In genomic region chr14:91303091-91303923, GRCh38 we compare ENCODE assay signal across 9 cellular contexts. TPM values are rescaled to one million over a fixed set of nuclear protein-coding genes. Genes with fewer than 3 reads are reported as not detected.
A peak's percentile ranks its signal among the peaks of the same experiment; 100 is the strongest.
DNase-seq lines count a peak whose midpoint lies in the region; ATAC-seq, FAIRE-seq and TF ChIP-seq lines count a peak whose summit lies in the region.
"Had no signal": no experiment of that assay in that cellular context is flagged by ENCODE, and none has a peak within 500 bp of the region (broad histone marks: within the 10 kb centered on the region; RNA-seq: fewer than 3 reads in every experiment).

No MANE protein-coding gene starts in this region.

- peak overlapping the region; percentile 35 for H4K91ac ChIP-seq in neuronal stem cell (ENCODE audit: low read depth, low read length, poor library complexity)

- in situ Hi-C loops in HAP-1 (cut with MboI; ENCODE audit: low sequenced_read_pairs), result no loop called here

- no peak for TF ChIP-seq POLR2A in ovary (IDR thresholded peaks at IDR 0.05)

- TF ChIP-seq EP300 in ovary (IDR thresholded peaks at IDR 0.05), result no peak

- peak overlapping the region; percentile 40 for H3K4me2 ChIP-seq in neuronal stem cell (ENCODE audit: insufficient read depth, low read length, poor library complexity, severe bottlenecking)

- H3K4me1 ChIP-seq in HAP-1 (no peaks in the 10 kb centered on the region; the same call in 1 of the 2 replicates), neuronal stem cell (ENCODE audit: control insufficient read depth in 2 of 2, insufficient read depth in 1 of 2, low read depth in 1 of 2, low read length in 2 of 2) (peaks cover 0 to 10% of the 10 kb centered on the region in 2 donors), ovary (ENCODE audit: insufficient read depth) (no peaks in the 10 kb centered on the region)

- H3K27ac ChIP-seq in neuronal stem cell (replicated peaks; ENCODE audit: low read length), result peak overlapping the region; percentile 69
- H3K27ac ChIP-seq in ovary, result no peak overlapping the region

- no peak overlapping the region for H2BK5ac ChIP-seq in neuronal stem cell (ENCODE audit: low read length)

- intact Hi-C loops in ovary (cut with DNase I), result no loop called here

- no CpG with 5 or more reads among the region's 23 CpGs for whole genome bisulfite sequencing in neuronal stem cell (ENCODE audit: extremely low coverage in 2 of 2, insufficient read length in 2 of 2, insufficient replicate concordance in 1 of 2), 2 donors
- WGBS in ovary, 3 donors, result 66 to 82% (median 81%) methylated on average over 23 of the region's 23 CpGs

- H3K23ac ChIP-seq in neuronal stem cell (ENCODE audit: low read depth, low read length, poor library complexity), result peak overlapping the region; percentile 77

- H3K27me3 ChIP-seq in HAP-1 (ENCODE audit: low read depth) (no peaks in the 10 kb centered on the region), neuronal stem cell (ENCODE audit: control insufficient read depth in 3 of 3, insufficient read depth in 3 of 3, low read depth in 1 of 3, low read length in 3 of 3) (no peaks in the 10 kb centered on the region), ovary (no peaks in the 10 kb centered on the region)

- no peak overlapping the region for H2BK12ac ChIP-seq in neuronal stem cell (ENCODE audit: low read length)

- peak overlapping the region; percentile 94 for H3K18ac ChIP-seq in neuronal stem cell (ENCODE audit: low read length)

- no peak overlapping the region for H2AFZ ChIP-seq in neuronal stem cell (ENCODE audit: low read length)

- H3K4me3 ChIP-seq in HAP-1, result no peak overlapping the region
- no peak overlapping the region for H3K4me3 ChIP-seq in cardiac fibroblast (replicated peaks in 1 of 2; ENCODE audit: low read depth in 2 of 2, low read length in 2 of 2)
- peak overlapping the region in 1 of 2 donors; percentile 56 for H3K4me3 ChIP-seq in neuronal stem cell (ENCODE audit: low read length in 2 of 2)
- no peak overlapping the region for H3K4me3 ChIP-seq in ovary

- peak overlapping the region; percentile 97 for H3K14ac ChIP-seq in neuronal stem cell (ENCODE audit: low read length)

- peak overlapping the region; percentile 9 for H2BK120ac ChIP-seq in neuronal stem cell (ENCODE audit: low read depth, low read length)

- no peak for TF ChIP-seq CTCF in D721Med (IDR thresholded peaks at IDR 0.05; ENCODE audit: insufficient read depth, missing control alignments)
- TF ChIP-seq CTCF in cardiac fibroblast (IDR thresholded peaks at IDR 0.05; ENCODE audit: low read depth, low read length), result no peak
- TF ChIP-seq CTCF in ovary (IDR thresholded peaks at IDR 0.05), result no peak

- peaks cover 72% of the 10 kb centered on the region for H3K36me3 ChIP-seq in HAP-1 (replicated peaks)
- peaks cover 55 to 97% of the 10 kb centered on the region in 2 donors for H3K36me3 ChIP-seq in neuronal stem cell (replicated peaks in 1 of 2; ENCODE audit: control insufficient read depth in 2 of 2, insufficient read depth in 2 of 2, low read length in 2 of 2)
- no peaks in the 10 kb centered on the region for H3K36me3 ChIP-seq in ovary

- H3K79me1 ChIP-seq in neuronal stem cell (ENCODE audit: low read depth, low read length), result peaks cover 2% of the 10 kb centered on the region

- DNase-seq in D721Med (ENCODE audit: insufficient read length, low spot score), result peak; percentile 92
- peak; percentile 66 to 97 for DNase-seq in HAP-1 (ENCODE audit: low spot score in 2 of 2)
- peak; percentile 32 for DNase-seq in SK-N-DZ (ENCODE audit: low spot score)
- DNase-seq in cardiac fibroblast (ENCODE audit: low read depth in 2 of 2), result peak; percentile 9 to 36
- peak; percentile 93 for DNase-seq in neuronal stem cell (ENCODE audit: low spot score)
- DNase-seq in ovary, result no peak
- no peak for DNase-seq in SKM-1 treated with dmso at 0.1 percent for 144 hours (lab: John Stamatoyannopoulos, UW; ENCODE audit: unreplicated experiment)

- H4K8ac ChIP-seq in neuronal stem cell (ENCODE audit: low read depth, low read length), result no peak overlapping the region

- ATAC-seq in GM21526 (IDR thresholded peaks at IDR 0.05; ENCODE audit: low FRiP score, unreplicated experiment), result no peak

- H2BK15ac ChIP-seq in neuronal stem cell (ENCODE audit: low read length), result peak overlapping the region; percentile 40

- H3K9ac ChIP-seq in neuronal stem cell (ENCODE audit: low read depth, low read length, poor library complexity), result peak overlapping the region; percentile 91

- FAIRE-seq in D721Med (lab: Jason Lieb, UNC), result no peak
- FAIRE-seq: endometrium had no signal

- H3K9me3 ChIP-seq in HAP-1 (no peaks in the 10 kb centered on the region), neuronal stem cell (replicated peaks in 1 of 2; ENCODE audit: control insufficient read depth in 2 of 2, insufficient read depth in 1 of 2, low read depth in 1 of 2, low read length in 2 of 2) (no peaks in the 10 kb centered on the region), ovary (no peaks in the 10 kb centered on the region)

- no peak overlapping the region for H3K4ac ChIP-seq in neuronal stem cell (ENCODE audit: low read length)

- H2AK5ac ChIP-seq in neuronal stem cell (ENCODE audit: low read depth, low read length), result peak overlapping the region; percentile 21

RNA-seq across cellular contexts. Expression of gene GPR68, which starts 58.8 kb away (rescaled TPM):
- 0.07 TPM in 1 of 2 replicates, not detected in the other for polyA plus RNA-seq in SK-N-DZ (2014; cell fraction: cytosol; rRNA removed)
- polyA plus RNA-seq in SK-N-DZ (2014; cell fraction: nucleus; rRNA removed), result not detected in 2 replicates
- 0.70 TPM for polyA plus RNA-seq in neuronal stem cell (2013, experiment 1 of 2)
- 0.61 TPM for polyA plus RNA-seq in neuronal stem cell (2013, experiment 2 of 2)
- under 1 TPM in 6 of 7 donors, not detected in 1; 0.17 to 0.57 (median 0.33) TPM for total RNA-seq in ovary
- polyA plus RNA-seq in ovary, result under 1 TPM; 0.40 to 0.45 TPM

Comparison
In these comparisons a context has a peak if more than half of its experiments do, and no peak if none do; other contexts are left out.
1. DNase-seq: peak in D721Med (single experiment), HAP-1 (2 of 2), SK-N-DZ (single experiment), cardiac fibroblast (2 of 2) and neuronal stem cell (single experiment); none in ovary (0 of 5) and SKM-1 treated with dmso at 0.1 percent for 144 hours (single experiment).